Comparison of ENCODE assay signal across 1 cellular context in genomic region chr1:201185527-201186128, GRCh38.
TF ChIP-seq lines count a peak whose summit lies in the region.

No MANE protein-coding gene starts in this region.

TF ChIP-seq in GM12878, 131 proteins besides CTCF, POLR2A, EP300 and RAD21:
- no peak for TF ChIP-seq PAX5 (IDR thresholded peaks at IDR 0.05; ENCODE audit: borderline replicate concordance, low read depth, low read length)
- no peak for TF ChIP-seq MXI1 (IDR thresholded peaks at IDR 0.05; ENCODE audit: low read depth, low read length)
- no peak for TF ChIP-seq STAT3 (IDR thresholded peaks at IDR 0.05; ENCODE audit: low read depth, low read length)
- no peak for TF ChIP-seq BMI1 (IDR thresholded peaks at IDR 0.05; ENCODE audit: borderline replicate concordance)
- no peak for TF ChIP-seq CHD4 (IDR thresholded peaks at IDR 0.05)
- TF ChIP-seq SIN3A (IDR thresholded peaks at IDR 0.05; ENCODE audit: low read depth, low read length), result no peak
- no peak for TF ChIP-seq ZBTB11 (CRISPR knock-in tag; IDR thresholded peaks at IDR 0.05)
- TF ChIP-seq HCFC1 (IDR thresholded peaks at IDR 0.05; ENCODE audit: low read length), result no peak
- TF ChIP-seq CEBPB (IDR thresholded peaks at IDR 0.05; ENCODE audit: borderline replicate concordance in 1 of 2, low read depth in 2 of 2, low read length in 2 of 2), result no peak
- TF ChIP-seq NR2C1 (IDR thresholded peaks at IDR 0.05), result no peak
- TF ChIP-seq RBBP5 (conservative IDR thresholded peaks at IDR 0.05), result no peak
- no peak for TF ChIP-seq HSF1 (IDR thresholded peaks at IDR 0.05; ENCODE audit: low read depth, low read length)
- TF ChIP-seq RB1 (IDR thresholded peaks at IDR 0.05; ENCODE audit: borderline replicate concordance), result no peak
- TF ChIP-seq NR2F1 (conservative IDR thresholded peaks at IDR 0.05), result no peak
- no peak for TF ChIP-seq CUX1 (IDR thresholded peaks at IDR 0.05; ENCODE audit: insufficient replicate concordance, low read depth, low read length)
- TF ChIP-seq ZNF24 (IDR thresholded peaks at IDR 0.05), result no peak
- no peak for TF ChIP-seq ZBTB40 (IDR thresholded peaks at IDR 0.05; ENCODE audit: borderline replicate concordance)
- no peak for TF ChIP-seq CBX3 (IDR thresholded peaks at IDR 0.05; ENCODE audit: borderline replicate concordance, low read depth)
- TF ChIP-seq STAT1 (conservative IDR thresholded peaks at IDR 0.05), result no peak
